In genomic region chr7:111960909-111961440, GRCh38 we compare ENCODE assay signal across 24 cellular contexts.
"Had no signal": no experiment of that assay in that cellular context is flagged by ENCODE, and none has a peak within 500 bp of the region (broad histone marks: within the 10 kb centered on the region; RNA-seq: fewer than 3 reads in every experiment).

No MANE protein-coding gene starts in this region.

- H3K36me3 Mint-ChIP-seq: naive thymus-derived CD4-positive, alpha-beta T cell; stimulated activated effector memory CD8-positive, alpha-beta T cell treated with anti-CD3 and anti-CD28 coated beads, Interleukin-12 subunit alpha, Interleukin-12 subunit beta, amount 100 ng/mL, for 72 hours had no signal

- H3K9me3 Mint-ChIP-seq: type B pancreatic cell had no signal

- H3K4me3 Mint-ChIP-seq: endodermal cell; naive thymus-derived CD4-positive, alpha-beta T cell; stimulated activated effector memory CD8-positive, alpha-beta T cell treated with anti-CD3 and anti-CD28 coated beads, Interleukin-12 subunit alpha, Interleukin-12 subunit beta, amount 100 ng/mL, for 72 hours; type B pancreatic cell had no signal

- DNase-seq: cerebellar nuclear complex; effector CD8-positive, alpha-beta T cell; endodermal cell; foreskin keratinocyte; heart left ventricle; left cardiac atrium; left lung; mesendoderm; midbrain; naive thymus-derived CD4-positive, alpha-beta T cell; occipital lobe; pancreas; right cardiac atrium; sigmoid colon; stimulated activated CD4-positive, alpha-beta T cell treated with anti-CD3 and anti-CD28 coated beads, Interleukin-2, amount 100 ng/mL, for 24 hours; stimulated activated CD4-positive, alpha-beta T cell treated with anti-CD3 and anti-CD28 coated beads, Interleukin-4, amount 100 ng/mL, for 24 hours; stimulated activated naive CD4-positive, alpha-beta T cell treated with Interleukin-2 at 50 U/mL for 16 hours; stomach; testis; tibial artery had no signal

- H3K27ac Mint-ChIP-seq: endodermal cell; naive thymus-derived CD4-positive, alpha-beta T cell; progenitor cell of endocrine pancreas; stimulated activated effector memory CD8-positive, alpha-beta T cell treated with anti-CD3 and anti-CD28 coated beads, Interleukin-12 subunit alpha, Interleukin-12 subunit beta, amount 100 ng/mL, for 72 hours; type B pancreatic cell had no signal

- ATAC-seq: foreskin keratinocyte; gastroesophageal sphincter; heart left ventricle; left cardiac atrium; left lung; naive thymus-derived CD4-positive, alpha-beta T cell; right cardiac atrium; stimulated activated effector memory CD8-positive, alpha-beta T cell treated with anti-CD3 and anti-CD28 coated beads, Interleukin-12 subunit alpha, Interleukin-12 subunit beta, amount 100 ng/mL, for 72 hours had no signal

- H3K4me1 Mint-ChIP-seq: naive thymus-derived CD4-positive, alpha-beta T cell; stimulated activated effector memory CD8-positive, alpha-beta T cell treated with anti-CD3 and anti-CD28 coated beads, Interleukin-12 subunit alpha, Interleukin-12 subunit beta, amount 100 ng/mL, for 72 hours had no signal

- H3K27me3 Mint-ChIP-seq: progenitor cell of endocrine pancreas, type B pancreatic cell had no signal
